16 cellular contexts compared by ENCODE assay signal in the genomic region with DNA sequence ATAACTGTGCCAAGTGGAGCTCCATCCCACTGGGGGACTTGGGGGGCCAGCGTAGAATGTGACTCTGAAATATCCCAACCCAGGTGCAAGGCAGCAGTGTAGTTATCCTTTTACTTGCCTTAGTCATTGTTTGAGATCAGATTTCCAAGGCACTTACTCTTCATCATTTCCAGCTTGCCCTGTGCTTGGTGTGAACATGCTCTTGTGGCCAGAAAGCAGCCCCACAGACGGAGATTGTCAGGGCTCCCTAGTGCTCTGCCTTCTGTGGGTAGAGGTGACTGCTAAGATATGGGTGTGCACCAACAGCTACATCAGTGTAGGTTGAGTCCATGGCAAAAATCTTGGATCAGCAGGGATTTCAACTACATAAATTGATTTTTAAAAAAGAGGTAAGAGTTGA.
DNase-seq lines count a peak whose midpoint lies in the region; ATAC-seq and TF ChIP-seq lines count a peak whose summit lies in the region.
"Had no signal": no experiment of that assay in that cellular context is flagged by ENCODE, and none has a peak within 500 bp of the region (broad histone marks: within the 10 kb centered on the region; RNA-seq: fewer than 3 reads in every experiment).

No MANE protein-coding gene starts in this region.

- H3K4me1 ChIP-seq in PC-3 (ENCODE audit: insufficient read depth, low read length) = peaks cover 24% of the 10 kb centered on the region
- H3K4me1 ChIP-seq: BE2C had no signal

- H2AFZ ChIP-seq in PC-3 (ENCODE audit: low read length) = no peak overlapping the region

- H3K36me3 ChIP-seq in PC-3 (ENCODE audit: low read depth, low read length) = no peaks in the 10 kb centered on the region
- H3K36me3 ChIP-seq: BE2C had no signal

- POLR2A ChIA-PET in PC-3 (lab: Charles Lee; ENCODE audit: unreplicated experiment) = no interaction called here

- no peak overlapping the region for H3K27ac ChIP-seq in PC-3 (ENCODE audit: low read length)
- H3K27ac ChIP-seq: 22Rv1 had no signal

- no peak for ATAC-seq in PC-3
- ATAC-seq in HG03432 (IDR thresholded peaks at IDR 0.05; ENCODE audit: unreplicated experiment) = no peak
- ATAC-seq in HG02973 (IDR thresholded peaks at IDR 0.05; ENCODE audit: unreplicated experiment) = no peak
- no peak for ATAC-seq in GM19395 (IDR thresholded peaks at IDR 0.05; ENCODE audit: unreplicated experiment)

- CTCF ChIA-PET in PC-3 (lab: Charles Lee) = no interaction called here

- no peak overlapping the region for H3K4me3 ChIP-seq in PC-3 (ENCODE audit: low read length)

- TF ChIP-seq CTCF in PC-3 (conservative IDR thresholded peaks at IDR 0.05; ENCODE audit: low read depth, low read length) = no peak

- no TSS peak for BruUV-seq in PC-3 (replicated peaks; lab: Mats Ljungman, UMichigan)

- H3K27me3 ChIP-seq in PC-3 (ENCODE audit: low read length) = no peaks in the 10 kb centered on the region
- H3K27me3 ChIP-seq: BE2C had no signal

- no peaks in the 10 kb centered on the region for H3F3A ChIP-seq in PC-3 (ENCODE audit: low read length, unreplicated experiment)

- H4K20me1 ChIP-seq in PC-3 (ENCODE audit: low read length) = no peaks in the 10 kb centered on the region

- H3K9ac ChIP-seq in PC-3 (ENCODE audit: low read length) = no peak overlapping the region

- no peaks in the 10 kb centered on the region for H3K79me2 ChIP-seq in PC-3 (ENCODE audit: low read length)

- no peaks in the 10 kb centered on the region for H3K9me3 ChIP-seq in PC-3 (ENCODE audit: low read length)
- H3K9me3 ChIP-seq: BE2C had no signal

- no peaks in the 10 kb centered on the region for H3K9me2 ChIP-seq in PC-3 (replicated peaks; ENCODE audit: low read length)

- no peak overlapping the region for H3K4me2 ChIP-seq in PC-3 (ENCODE audit: low read length)

- peak; percentile 23 for DNase-seq in DMS53 (lab: John Stamatoyannopoulos, UW)
- DNase-seq in DMS53 treated with DMSO at 0.1 percent for 48 hours (lab: John Stamatoyannopoulos, UW; ENCODE audit: unreplicated experiment) = no peak
- DNase-seq in PC-3 = peak; percentile 8
- peak; percentile 3 for DNase-seq in cerebellum (ENCODE audit: low spot score)
- DNase-seq in renal cortical epithelial cell (ENCODE audit: low read depth) = peak; percentile 24
- DNase-seq: BE2C; CD4-positive, alpha-beta T cell; GF-D8; NCI-H1417 treated with DMSO at 0.1 percent for 48 hours; NCI-H2029; NCI-H510A treated with DMSO at 0.1 percent for 48 hours; SIG-M5 had no signal

- intact Hi-C loops in PC-3 (cut with micrococcal nuclease) = loop anchor here (5.0 kb wide), 2 partner anchors 103 to 212 kb away; no protein-coding TSS in a partner anchor
